In genomic region chr5:34930527-34930844, GRCh38 we compare ENCODE assay signal across 8 cellular contexts. TPM values are rescaled to one million over a fixed set of nuclear protein-coding genes. Genes with fewer than 3 reads are reported as not detected.
DNase-seq lines count a peak whose midpoint lies in the region; ATAC-seq lines count a peak whose summit lies in the region.

No MANE protein-coding gene starts in this region.

- H3K27ac ChIP-seq in CD4-positive, CD25-positive, alpha-beta regulatory T cell (ENCODE audit: insufficient read depth, low read length, poor library complexity, severe bottlenecking): peak overlapping the region; percentile 84

- no peaks in the 10 kb centered on the region for H3K9me3 ChIP-seq in CD4-positive, CD25-positive, alpha-beta regulatory T cell (ENCODE audit: control insufficient read depth in 2 of 2, low read length in 2 of 2)

- peak overlapping the region; percentile 87 to 98 (median 97) for H3K4me3 Mint-ChIP-seq in CD4-positive, CD25-positive, alpha-beta regulatory T cell
- peak overlapping the region; percentile 92 for H3K4me3 Mint-ChIP-seq in dendritic cell treated with granulocyte-macrophage colony-stimulating factor and Interleukin-4, amounts not matched to agents 40 ng/mL and 50 ng/mL, for 4 days
- peak overlapping the region; percentile 94 to 98 (median 97) for H3K4me3 Mint-ChIP-seq in naive thymus-derived CD8-positive, alpha-beta T cell

- DNase-seq in CD4-positive, CD25-positive, alpha-beta regulatory T cell: peak in 1 of 3 donors; percentile 26
- peak; percentile 68 for DNase-seq in M059J (ENCODE audit: low read depth)
- no peak for DNase-seq in naive thymus-derived CD8-positive, alpha-beta T cell
- DNase-seq in NCI-H2107 (lab: John Stamatoyannopoulos, UW): no peak
- no peak for DNase-seq in NCI-H187 (lab: John Stamatoyannopoulos, UW)

- no peak for ATAC-seq in CD4-positive, CD25-positive, alpha-beta regulatory T cell (ENCODE audit: low read depth in 2 of 2)
- no peak for ATAC-seq in naive thymus-derived CD8-positive, alpha-beta T cell
- no peak for ATAC-seq in GM21737 (IDR thresholded peaks at IDR 0.05; ENCODE audit: unreplicated experiment)
- no peak for ATAC-seq in GM21515 (IDR thresholded peaks at IDR 0.05; ENCODE audit: unreplicated experiment)

- POLR2A ChIA-PET in naive thymus-derived CD8-positive, alpha-beta T cell (lab: Charles Lee): interaction anchor here (0.7 to 3.6 kb wide), 6 partner anchors 9 to 1221 kb away, joined by 4 to 111 read pairs (median 8); partner anchors contain the start of genes BRIX1, IL7R, LMBRD2 and RAD1

- peaks cover 7% of the 10 kb centered on the region for H3K36me3 Mint-ChIP-seq in CD4-positive, CD25-positive, alpha-beta regulatory T cell
- H3K36me3 Mint-ChIP-seq in dendritic cell treated with granulocyte-macrophage colony-stimulating factor and Interleukin-4, amounts not matched to agents 40 ng/mL and 50 ng/mL, for 4 days (ENCODE audit: low read depth): peaks cover 36% of the 10 kb centered on the region
- peaks cover 0 to 31% (median 2%) of the 10 kb centered on the region in 3 donors for H3K36me3 Mint-ChIP-seq in naive thymus-derived CD8-positive, alpha-beta T cell

- peak overlapping the region; percentile 93 to 94 (median 94) for H3K27ac Mint-ChIP-seq in CD4-positive, CD25-positive, alpha-beta regulatory T cell
- peak overlapping the region; percentile 95 for H3K27ac Mint-ChIP-seq in dendritic cell treated with granulocyte-macrophage colony-stimulating factor and Interleukin-4, amounts not matched to agents 40 ng/mL and 50 ng/mL, for 4 days
- peak overlapping the region; percentile 22 to 98 (median 96) for H3K27ac Mint-ChIP-seq in naive thymus-derived CD8-positive, alpha-beta T cell

- no peaks in the 10 kb centered on the region for H3K9me3 Mint-ChIP-seq in CD4-positive, CD25-positive, alpha-beta regulatory T cell
- H3K9me3 Mint-ChIP-seq in dendritic cell treated with granulocyte-macrophage colony-stimulating factor and Interleukin-4, amounts not matched to agents 40 ng/mL and 50 ng/mL, for 4 days: no peaks in the 10 kb centered on the region
- H3K9me3 Mint-ChIP-seq in naive thymus-derived CD8-positive, alpha-beta T cell: no peaks in the 10 kb centered on the region

- H3K36me3 ChIP-seq in CD4-positive, CD25-positive, alpha-beta regulatory T cell (ENCODE audit: control insufficient read depth, insufficient read depth, low read length): peaks cover 15% of the 10 kb centered on the region

- peaks cover 17 to 46% (median 31%) of the 10 kb centered on the region in 4 donors for H3K4me1 Mint-ChIP-seq in CD4-positive, CD25-positive, alpha-beta regulatory T cell
- peaks cover 20% of the 10 kb centered on the region for H3K4me1 Mint-ChIP-seq in dendritic cell treated with granulocyte-macrophage colony-stimulating factor and Interleukin-4, amounts not matched to agents 40 ng/mL and 50 ng/mL, for 4 days (ENCODE audit: low read depth)
- peaks cover 23 to 44% (median 36%) of the 10 kb centered on the region in 4 donors for H3K4me1 Mint-ChIP-seq in naive thymus-derived CD8-positive, alpha-beta T cell

- H3K27me3 ChIP-seq in CD4-positive, CD25-positive, alpha-beta regulatory T cell (ENCODE audit: control insufficient read depth, insufficient read depth, low read length): no peaks in the 10 kb centered on the region

- no peaks in the 10 kb centered on the region for H3K27me3 Mint-ChIP-seq in CD4-positive, CD25-positive, alpha-beta regulatory T cell
- no peaks in the 10 kb centered on the region for H3K27me3 Mint-ChIP-seq in dendritic cell treated with granulocyte-macrophage colony-stimulating factor and Interleukin-4, amounts not matched to agents 40 ng/mL and 50 ng/mL, for 4 days
- no peaks in the 10 kb centered on the region for H3K27me3 Mint-ChIP-seq in naive thymus-derived CD8-positive, alpha-beta T cell

- peaks cover 26% of the 10 kb centered on the region for H3K4me1 ChIP-seq in CD4-positive, CD25-positive, alpha-beta regulatory T cell (ENCODE audit: control insufficient read depth, insufficient read depth, low read length, poor library complexity, severe bottlenecking)

- intact Hi-C loops in dendritic cell treated with granulocyte-macrophage colony-stimulating factor and Interleukin-4, amounts not matched to agents 40 ng/mL and 50 ng/mL, for 4 days (cut with micrococcal nuclease): loop anchor here (5.0 kb wide), 2 partner anchors 923 to 1488 kb away; partner anchors contain the start of genes AMACR and TARS1

- peak overlapping the region; percentile 88 for H3K4me3 ChIP-seq in CD4-positive, CD25-positive, alpha-beta regulatory T cell (ENCODE audit: low read depth, low read length)

RNA-seq across cellular contexts. Expression of gene DNAJC21, which starts 1.1 kb away (rescaled TPM):
- total RNA-seq in CD4-positive, CD25-positive, alpha-beta regulatory T cell: 42.9 TPM
- polyA plus RNA-seq in CD4-positive, CD25-positive, alpha-beta regulatory T cell: 10 to 100 TPM; 15.0 to 26.3 (median 17.6) TPM
- total RNA-seq in M059J (2014; rRNA removed; shearing (Covaris generic)): 26.6 and 38.2 TPM in 2 replicates
- 10 to 100 TPM; 57.9 to 62.6 TPM for total RNA-seq in naive thymus-derived CD8-positive, alpha-beta T cell
- polyA plus RNA-seq in naive thymus-derived CD8-positive, alpha-beta T cell: 10 to 100 TPM; 14.6 to 27.6 (median 21.8) TPM

RNA-seq across cellular contexts. Expression of gene BRIX1, which starts 15.0 kb away (rescaled TPM):
- 20.5 TPM for total RNA-seq in CD4-positive, CD25-positive, alpha-beta regulatory T cell
- polyA plus RNA-seq in CD4-positive, CD25-positive, alpha-beta regulatory T cell: 10 to 100 TPM; 44.2 to 51.0 (median 48.0) TPM
- 64.4 and 77.6 TPM in 2 replicates for total RNA-seq in M059J (2014; rRNA removed; shearing (Covaris generic))
- total RNA-seq in naive thymus-derived CD8-positive, alpha-beta T cell: 10 to 100 TPM; 36.8 to 41.1 TPM
- polyA plus RNA-seq in naive thymus-derived CD8-positive, alpha-beta T cell: 10 to 100 TPM; 43.4 to 49.9 (median 45.5) TPM

RNA-seq across cellular contexts. Expression of gene RAD1, which starts 15.2 kb away (rescaled TPM):
- total RNA-seq in CD4-positive, CD25-positive, alpha-beta regulatory T cell: 18.1 TPM
- 10 to 100 TPM; 18.2 to 29.6 (median 20.0) TPM for polyA plus RNA-seq in CD4-positive, CD25-positive, alpha-beta regulatory T cell
- 69.2 and 71.1 TPM in 2 replicates for total RNA-seq in M059J (2014; rRNA removed; shearing (Covaris generic))
- total RNA-seq in naive thymus-derived CD8-positive, alpha-beta T cell: 10 to 100 TPM; 29.5 to 33.9 TPM
- 10 to 100 TPM; 18.8 to 19.9 (median 19.4) TPM for polyA plus RNA-seq in naive thymus-derived CD8-positive, alpha-beta T cell
